8 cellular contexts compared by ENCODE assay signal in the genomic region with DNA sequence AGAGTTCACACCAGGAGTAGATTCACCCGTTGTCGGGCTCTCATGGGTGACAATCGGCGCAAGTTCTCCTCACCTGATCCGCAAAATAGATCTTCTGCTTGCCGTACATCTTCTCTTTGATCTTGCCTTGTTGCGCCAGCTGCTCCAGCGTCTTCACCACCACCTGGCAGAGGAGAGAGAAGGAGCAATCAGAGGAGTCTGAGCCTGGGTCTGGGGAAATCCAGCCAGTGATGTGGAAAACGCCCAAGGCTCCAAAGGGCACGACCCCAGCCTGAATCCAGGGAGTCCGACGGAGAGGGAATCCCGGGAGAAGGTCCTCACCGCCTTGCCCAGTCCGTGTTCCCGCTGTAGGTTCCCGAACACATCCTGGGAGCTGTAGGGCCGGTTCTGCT.
DNase-seq lines count a peak whose midpoint lies in the region; TF ChIP-seq lines count a peak whose summit lies in the region.

No MANE protein-coding gene starts in this region.

- TF ChIP-seq CTCF in MM.1S (IDR thresholded peaks at IDR 0.05; ENCODE audit: low read length), result no peak
- no peak for TF ChIP-seq CTCF in coronary artery (IDR thresholded peaks at IDR 0.05)
- no peak for TF ChIP-seq CTCF in nephron progenitor cell (IDR thresholded peaks at IDR 0.05)

- H3K36me3 ChIP-seq in MM.1S (replicated peaks; ENCODE audit: insufficient read depth, low read length), result peaks cover 4% of the 10 kb centered on the region; the same call in 1 of the 2 replicates

- H2AFZ ChIP-seq in MM.1S (ENCODE audit: low read length), result peak overlapping the region; percentile 7; the same call in 1 of the 2 replicates

- DNase-seq in DMS53 treated with DMSO at 0.1 percent for 48 hours (lab: John Stamatoyannopoulos, UW; ENCODE audit: unreplicated experiment) (peak; percentile 44), MM.1S (peak; percentile 42), coronary artery (ENCODE audit: low spot score) (peak; percentile 69), nephron progenitor cell (no peak), NCI-H510A treated with DMSO at 0.1 percent for 48 hours (lab: John Stamatoyannopoulos, UW) (no peak), NCI-H1092 treated with DMSO at 0.1 percent for 48 hours (lab: John Stamatoyannopoulos, UW) (no peak), NCI-H510A (lab: John Stamatoyannopoulos, UW) (no peak), NCI-H146 treated with DMSO at 0.1 percent for 48 hours (lab: John Stamatoyannopoulos, UW; ENCODE audit: unreplicated experiment) (no peak)

- no peaks in the 10 kb centered on the region for H3K27me3 Mint-ChIP-seq in nephron progenitor cell (ENCODE audit: low read depth, poor library complexity)

- H3K27me3 ChIP-seq in MM.1S (replicated peaks; ENCODE audit: insufficient read depth, low read length), result no peaks in the 10 kb centered on the region

- H3K4me2 ChIP-seq in MM.1S (ENCODE audit: low read depth, low read length), result peak overlapping the region; percentile 71

- H3K9me3 ChIP-seq in MM.1S (replicated peaks; ENCODE audit: insufficient read depth, low read length), result no peaks in the 10 kb centered on the region

- H3K27ac Mint-ChIP-seq in nephron progenitor cell, result peak overlapping the region; percentile 87

- no peaks in the 10 kb centered on the region for H3K9me3 Mint-ChIP-seq in nephron progenitor cell

- peaks cover 37% of the 10 kb centered on the region for H3K4me1 ChIP-seq in MM.1S (ENCODE audit: low read length)

- H3K4me3 ChIP-seq in MM.1S (ENCODE audit: low read length) (peak overlapping the region; percentile 90), coronary artery (peak overlapping the region; percentile 77)

- no peaks in the 10 kb centered on the region for H3K9me2 ChIP-seq in MM.1S (replicated peaks; ENCODE audit: insufficient read depth, low read length)

- peak overlapping the region; percentile 95 for H3K9ac ChIP-seq in MM.1S (ENCODE audit: low read length)

- H3K36me3 Mint-ChIP-seq in nephron progenitor cell (ENCODE audit: low read depth), result peaks cover 30% of the 10 kb centered on the region

- H3K27ac ChIP-seq in MM.1S (ENCODE audit: low read length) (peak overlapping the region; percentile 98; the same call in 1 of the 2 replicates), coronary artery (peak overlapping the region in 1 of 2 donors; percentile 91)

- H3F3A ChIP-seq in MM.1S (ENCODE audit: insufficient read depth, low read length), result peaks cover 40% of the 10 kb centered on the region

- peaks cover 64% of the 10 kb centered on the region for H3K79me2 ChIP-seq in MM.1S (ENCODE audit: low read length)

- H3K4me3 Mint-ChIP-seq in nephron progenitor cell, result peak overlapping the region; percentile 96

- H4K20me1 ChIP-seq in MM.1S (ENCODE audit: insufficient read depth, low read length), result no peaks in the 10 kb centered on the region

- peaks cover 41% of the 10 kb centered on the region for H3K4me1 Mint-ChIP-seq in nephron progenitor cell

Comparison
In these comparisons a context has a peak if more than half of its experiments do, and no peak if none do; other contexts are left out.
1. DNase-seq: peak in DMS53 treated with DMSO at 0.1 percent for 48 hours (single experiment), MM.1S (single experiment) and coronary artery (single experiment); none in nephron progenitor cell (single experiment), NCI-H510A treated with DMSO at 0.1 percent for 48 hours (single experiment), NCI-H1092 treated with DMSO at 0.1 percent for 48 hours (single experiment), NCI-H510A (single experiment) and NCI-H146 treated with DMSO at 0.1 percent for 48 hours (single experiment).